1 cellular context compared by ENCODE assay signal in the genomic region with DNA sequence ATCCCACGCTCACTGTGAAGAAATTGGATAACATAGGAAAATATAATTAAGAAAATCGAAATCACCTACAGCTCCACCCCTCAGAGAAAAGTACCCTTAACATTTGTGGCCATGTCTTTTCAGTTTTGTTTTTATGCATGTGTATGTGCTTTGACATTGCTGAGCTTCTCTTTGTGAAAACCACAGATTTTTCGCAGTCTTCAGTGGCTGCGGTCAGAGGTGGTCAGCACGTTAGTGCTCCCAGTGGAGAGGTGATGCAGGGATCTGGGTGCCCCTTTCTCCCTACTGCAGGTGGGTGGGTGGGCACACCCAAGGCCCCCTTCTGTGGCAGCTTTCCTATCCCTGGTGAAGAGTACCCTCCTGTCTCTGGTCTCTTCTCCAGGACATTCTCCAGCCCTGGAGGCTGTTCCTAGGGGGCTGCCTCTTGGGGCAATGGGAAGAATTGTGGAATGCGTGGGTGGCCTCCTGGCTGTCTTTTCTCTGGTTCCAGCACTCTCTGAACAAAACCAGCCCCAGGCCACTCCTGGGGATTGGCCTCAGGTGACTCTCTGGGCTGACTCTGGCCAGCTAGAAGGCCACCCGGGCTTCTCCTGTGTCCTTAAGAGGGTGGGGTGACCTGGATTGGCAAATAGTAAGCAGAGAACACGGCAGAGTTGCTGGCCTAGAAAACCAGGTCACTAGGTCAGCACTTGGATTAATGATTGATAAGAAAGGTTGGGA.
TF ChIP-seq lines count a peak whose summit lies in the region.

No MANE protein-coding gene starts in this region.

TF ChIP-seq in HepG2, 621 proteins besides CTCF, POLR2A, EP300 and RAD21 (continued from another document and continues in another):
- TF ChIP-seq, protein P1, sequence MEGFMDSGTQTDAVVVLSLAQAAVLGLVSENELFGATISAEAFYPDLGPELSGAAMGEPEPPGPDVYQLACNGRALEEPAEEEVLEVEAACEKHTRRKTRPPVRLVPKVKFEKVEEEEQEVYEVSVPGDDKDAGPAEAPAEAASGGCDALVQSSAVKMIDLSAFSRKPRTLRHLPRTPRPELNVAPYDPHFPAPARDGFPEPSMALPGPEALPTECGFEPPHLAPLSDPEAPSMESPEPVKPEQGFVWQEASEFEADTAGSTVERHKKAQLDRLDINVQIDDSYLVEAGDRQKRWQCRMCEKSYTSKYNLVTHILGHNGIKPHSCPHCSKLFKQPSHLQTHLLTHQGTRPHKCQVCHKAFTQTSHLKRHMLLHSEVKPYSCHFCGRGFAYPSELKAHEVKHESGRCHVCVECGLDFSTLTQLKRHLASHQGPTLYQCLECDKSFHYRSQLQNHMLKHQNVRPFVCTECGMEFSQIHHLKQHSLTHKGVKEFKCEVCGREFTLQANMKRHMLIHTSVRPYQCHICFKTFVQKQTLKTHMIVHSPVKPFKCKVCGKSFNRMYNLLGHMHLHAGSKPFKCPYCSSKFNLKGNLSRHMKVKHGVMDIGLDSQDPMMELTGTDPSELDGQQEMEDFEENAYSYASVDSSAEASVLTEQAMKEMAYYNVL (CRISPR knock-in tag; IDR thresholded peaks at IDR 0.05; ENCODE audit: borderline replicate concordance), result peak; percentile 53; the same call in 1 of the 2 replicates
- TF ChIP-seq, protein P2, sequence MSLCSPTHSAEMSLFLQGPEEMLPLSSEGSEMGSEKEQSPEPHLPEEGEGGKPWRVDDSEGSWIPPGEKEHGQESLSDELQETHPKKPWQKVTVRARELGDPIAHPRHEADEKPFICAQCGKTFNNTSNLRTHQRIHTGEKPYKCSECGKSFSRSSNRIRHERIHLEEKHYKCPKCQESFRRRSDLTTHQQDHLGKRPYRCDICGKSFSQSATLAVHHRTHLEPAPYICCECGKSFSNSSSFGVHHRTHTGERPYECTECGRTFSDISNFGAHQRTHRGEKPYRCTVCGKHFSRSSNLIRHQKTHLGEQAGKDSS (CRISPR knock-in tag; IDR thresholded peaks at IDR 0.05; ENCODE audit: borderline replicate concordance, low read depth), result 0 out of 2 replicates have a peak, but pooled peaks have one; percentile 30
- TF ChIP-seq SETDB1 (CRISPR knock-in tag; IDR thresholded peaks at IDR 0.05; ENCODE audit: borderline replicate concordance) (no peak), ZNF619 (CRISPR knock-in tag; IDR thresholded peaks at IDR 0.05) (no peak), SATB2 (CRISPR knock-in tag; IDR thresholded peaks at IDR 0.05) (no peak), SRSF9 (IDR thresholded peaks at IDR 0.05; ENCODE audit: borderline replicate concordance, insufficient read depth, low read depth, low read length, poor library complexity, severe bottlenecking) (no peak), U2AF2 (IDR thresholded peaks at IDR 0.05; ENCODE audit: low read depth, low read length) (no peak), HNRNPUL1 (IDR thresholded peaks at IDR 0.05; ENCODE audit: low read depth, low read length) (no peak), POLR2AphosphoS5 (IDR thresholded peaks at IDR 0.05; ENCODE audit: low read depth, low read length) (no peak), NR3C1 (CRISPR knock-in tag; IDR thresholded peaks at IDR 0.05) (no peak), RFX3 (CRISPR knock-in tag; IDR thresholded peaks at IDR 0.05) (no peak), KLF6 (CRISPR knock-in tag; IDR thresholded peaks at IDR 0.05) (no peak), SP2 (CRISPR knock-in tag; IDR thresholded peaks at IDR 0.05) (no peak), ZNF607 (CRISPR knock-in tag; IDR thresholded peaks at IDR 0.05; ENCODE audit: borderline replicate concordance) (peak; percentile 47; the same call in 1 of the 2 replicates), ZNF570 (CRISPR knock-in tag; IDR thresholded peaks at IDR 0.05; ENCODE audit: borderline replicate concordance) (no peak), ZNF75D (CRISPR knock-in tag; IDR thresholded peaks at IDR 0.05; ENCODE audit: borderline replicate concordance) (no peak), KLF9 (CRISPR knock-in tag; IDR thresholded peaks at IDR 0.05; ENCODE audit: low read depth) (no peak), TRIM24 (CRISPR knock-in tag; IDR thresholded peaks at IDR 0.05) (no peak), ZBTB38 (CRISPR knock-in tag; IDR thresholded peaks at IDR 0.05) (0 out of 2 replicates have a peak, but pooled peaks have one; percentile 19), TARDBP (CRISPR knock-in tag; IDR thresholded peaks at IDR 0.05) (peak; percentile 88), PITX1 (CRISPR knock-in tag; IDR thresholded peaks at IDR 0.05) (peak; percentile 77; the same call in 1 of the 2 replicates), ZNF282 (IDR thresholded peaks at IDR 0.05; ENCODE audit: partially characterized antibody) (no peak), GATAD2A (CRISPR knock-in tag; IDR thresholded peaks at IDR 0.05) (peak; percentile 85), ZNF30 (CRISPR knock-in tag; IDR thresholded peaks at IDR 0.05) (no peak), CHD2 (IDR thresholded peaks at IDR 0.05; ENCODE audit: low read depth, low read length) (no peak), ZNF775 (CRISPR knock-in tag; IDR thresholded peaks at IDR 0.05; ENCODE audit: borderline replicate concordance) (no peak), MED13 (CRISPR knock-in tag; IDR thresholded peaks at IDR 0.05) (no peak), ZNF850 (CRISPR knock-in tag; conservative IDR thresholded peaks at IDR 0.05) (no peak), ZNF343 (CRISPR knock-in tag; IDR thresholded peaks at IDR 0.05) (no peak), LCORL (IDR thresholded peaks at IDR 0.05) (no peak), LCORL (CRISPR knock-in tag; IDR thresholded peaks at IDR 0.05) (peak; percentile 50)
- TF ChIP-seq, protein P3, sequence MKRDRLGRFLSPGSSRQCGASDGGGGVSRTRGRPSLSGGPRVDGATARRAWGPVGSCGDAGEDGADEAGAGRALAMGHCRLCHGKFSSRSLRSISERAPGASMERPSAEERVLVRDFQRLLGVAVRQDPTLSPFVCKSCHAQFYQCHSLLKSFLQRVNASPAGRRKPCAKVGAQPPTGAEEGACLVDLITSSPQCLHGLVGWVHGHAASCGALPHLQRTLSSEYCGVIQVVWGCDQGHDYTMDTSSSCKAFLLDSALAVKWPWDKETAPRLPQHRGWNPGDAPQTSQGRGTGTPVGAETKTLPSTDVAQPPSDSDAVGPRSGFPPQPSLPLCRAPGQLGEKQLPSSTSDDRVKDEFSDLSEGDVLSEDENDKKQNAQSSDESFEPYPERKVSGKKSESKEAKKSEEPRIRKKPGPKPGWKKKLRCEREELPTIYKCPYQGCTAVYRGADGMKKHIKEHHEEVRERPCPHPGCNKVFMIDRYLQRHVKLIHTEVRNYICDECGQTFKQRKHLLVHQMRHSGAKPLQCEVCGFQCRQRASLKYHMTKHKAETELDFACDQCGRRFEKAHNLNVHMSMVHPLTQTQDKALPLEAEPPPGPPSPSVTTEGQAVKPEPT (CRISPR knock-in tag; IDR thresholded peaks at IDR 0.05; ENCODE audit: low read depth), result no peak
- TF ChIP-seq, protein P4, sequence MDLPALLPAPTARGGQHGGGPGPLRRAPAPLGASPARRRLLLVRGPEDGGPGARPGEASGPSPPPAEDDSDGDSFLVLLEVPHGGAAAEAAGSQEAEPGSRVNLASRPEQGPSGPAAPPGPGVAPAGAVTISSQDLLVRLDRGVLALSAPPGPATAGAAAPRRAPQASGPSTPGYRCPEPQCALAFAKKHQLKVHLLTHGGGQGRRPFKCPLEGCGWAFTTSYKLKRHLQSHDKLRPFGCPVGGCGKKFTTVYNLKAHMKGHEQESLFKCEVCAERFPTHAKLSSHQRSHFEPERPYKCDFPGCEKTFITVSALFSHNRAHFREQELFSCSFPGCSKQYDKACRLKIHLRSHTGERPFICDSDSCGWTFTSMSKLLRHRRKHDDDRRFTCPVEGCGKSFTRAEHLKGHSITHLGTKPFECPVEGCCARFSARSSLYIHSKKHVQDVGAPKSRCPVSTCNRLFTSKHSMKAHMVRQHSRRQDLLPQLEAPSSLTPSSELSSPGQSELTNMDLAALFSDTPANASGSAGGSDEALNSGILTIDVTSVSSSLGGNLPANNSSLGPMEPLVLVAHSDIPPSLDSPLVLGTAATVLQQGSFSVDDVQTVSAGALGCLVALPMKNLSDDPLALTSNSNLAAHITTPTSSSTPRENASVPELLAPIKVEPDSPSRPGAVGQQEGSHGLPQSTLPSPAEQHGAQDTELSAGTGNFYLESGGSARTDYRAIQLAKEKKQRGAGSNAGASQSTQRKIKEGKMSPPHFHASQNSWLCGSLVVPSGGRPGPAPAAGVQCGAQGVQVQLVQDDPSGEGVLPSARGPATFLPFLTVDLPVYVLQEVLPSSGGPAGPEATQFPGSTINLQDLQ (CRISPR knock-in tag; IDR thresholded peaks at IDR 0.05), result no peak
- TF ChIP-seq, protein P5, sequence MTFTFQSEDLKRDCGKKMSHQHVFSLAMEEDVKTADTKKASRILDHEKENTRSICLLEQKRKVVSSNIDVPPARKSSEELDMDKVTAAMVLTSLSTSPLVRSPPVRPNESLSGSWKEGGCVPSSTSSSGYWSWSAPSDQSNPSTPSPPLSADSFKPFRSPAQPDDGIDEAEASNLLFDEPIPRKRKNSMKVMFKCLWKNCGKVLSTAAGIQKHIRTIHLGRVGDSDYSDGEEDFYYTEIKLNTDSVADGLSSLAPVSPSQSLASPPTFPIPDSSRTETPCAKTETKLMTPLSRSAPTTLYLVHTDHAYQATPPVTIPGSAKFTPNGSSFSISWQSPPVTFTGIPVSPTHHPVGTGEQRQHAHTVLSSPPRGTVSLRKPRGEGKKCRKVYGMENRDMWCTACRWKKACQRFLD (CRISPR knock-in tag; IDR thresholded peaks at IDR 0.05; ENCODE audit: borderline replicate concordance), result no peak
- TF ChIP-seq, protein P6, sequence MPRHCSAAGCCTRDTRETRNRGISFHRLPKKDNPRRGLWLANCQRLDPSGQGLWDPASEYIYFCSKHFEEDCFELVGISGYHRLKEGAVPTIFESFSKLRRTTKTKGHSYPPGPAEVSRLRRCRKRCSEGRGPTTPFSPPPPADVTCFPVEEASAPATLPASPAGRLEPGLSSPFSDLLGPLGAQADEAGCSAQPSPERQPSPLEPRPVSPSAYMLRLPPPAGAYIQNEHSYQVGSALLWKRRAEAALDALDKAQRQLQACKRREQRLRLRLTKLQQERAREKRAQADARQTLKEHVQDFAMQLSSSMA (CRISPR knock-in tag; IDR thresholded peaks at IDR 0.05), result no peak
- TF ChIP-seq, protein P7, sequence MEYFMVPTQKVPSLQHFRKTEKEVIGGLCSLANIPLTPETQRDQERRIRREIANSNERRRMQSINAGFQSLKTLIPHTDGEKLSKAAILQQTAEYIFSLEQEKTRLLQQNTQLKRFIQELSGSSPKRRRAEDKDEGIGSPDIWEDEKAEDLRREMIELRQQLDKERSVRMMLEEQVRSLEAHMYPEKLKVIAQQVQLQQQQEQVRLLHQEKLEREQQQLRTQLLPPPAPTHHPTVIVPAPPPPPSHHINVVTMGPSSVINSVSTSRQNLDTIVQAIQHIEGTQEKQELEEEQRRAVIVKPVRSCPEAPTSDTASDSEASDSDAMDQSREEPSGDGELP (IDR thresholded peaks at IDR 0.05; ENCODE audit: borderline replicate concordance, low read depth), result peak; percentile 49; the same call in 1 of the 2 replicates
- TF ChIP-seq, protein P8, sequence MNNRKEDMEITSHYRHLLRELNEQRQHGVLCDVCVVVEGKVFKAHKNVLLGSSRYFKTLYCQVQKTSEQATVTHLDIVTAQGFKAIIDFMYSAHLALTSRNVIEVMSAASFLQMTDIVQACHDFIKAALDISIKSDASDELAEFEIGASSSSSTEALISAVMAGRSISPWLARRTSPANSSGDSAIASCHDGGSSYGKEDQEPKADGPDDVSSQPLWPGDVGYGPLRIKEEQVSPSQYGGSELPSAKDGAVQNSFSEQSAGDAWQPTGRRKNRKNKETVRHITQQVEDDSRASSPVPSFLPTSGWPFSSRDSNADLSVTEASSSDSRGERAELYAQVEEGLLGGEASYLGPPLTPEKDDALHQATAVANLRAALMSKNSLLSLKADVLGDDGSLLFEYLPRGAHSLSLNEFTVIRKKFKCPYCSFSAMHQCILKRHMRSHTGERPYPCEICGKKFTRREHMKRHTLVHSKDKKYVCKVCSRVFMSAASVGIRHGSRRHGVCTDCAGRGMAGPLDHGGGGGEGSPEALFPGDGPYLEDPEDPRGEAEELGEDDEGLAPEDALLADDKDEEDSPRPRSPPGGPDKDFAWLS (CRISPR knock-in tag; IDR thresholded peaks at IDR 0.05; ENCODE audit: borderline replicate concordance), result no peak
- TF ChIP-seq, protein P9, sequence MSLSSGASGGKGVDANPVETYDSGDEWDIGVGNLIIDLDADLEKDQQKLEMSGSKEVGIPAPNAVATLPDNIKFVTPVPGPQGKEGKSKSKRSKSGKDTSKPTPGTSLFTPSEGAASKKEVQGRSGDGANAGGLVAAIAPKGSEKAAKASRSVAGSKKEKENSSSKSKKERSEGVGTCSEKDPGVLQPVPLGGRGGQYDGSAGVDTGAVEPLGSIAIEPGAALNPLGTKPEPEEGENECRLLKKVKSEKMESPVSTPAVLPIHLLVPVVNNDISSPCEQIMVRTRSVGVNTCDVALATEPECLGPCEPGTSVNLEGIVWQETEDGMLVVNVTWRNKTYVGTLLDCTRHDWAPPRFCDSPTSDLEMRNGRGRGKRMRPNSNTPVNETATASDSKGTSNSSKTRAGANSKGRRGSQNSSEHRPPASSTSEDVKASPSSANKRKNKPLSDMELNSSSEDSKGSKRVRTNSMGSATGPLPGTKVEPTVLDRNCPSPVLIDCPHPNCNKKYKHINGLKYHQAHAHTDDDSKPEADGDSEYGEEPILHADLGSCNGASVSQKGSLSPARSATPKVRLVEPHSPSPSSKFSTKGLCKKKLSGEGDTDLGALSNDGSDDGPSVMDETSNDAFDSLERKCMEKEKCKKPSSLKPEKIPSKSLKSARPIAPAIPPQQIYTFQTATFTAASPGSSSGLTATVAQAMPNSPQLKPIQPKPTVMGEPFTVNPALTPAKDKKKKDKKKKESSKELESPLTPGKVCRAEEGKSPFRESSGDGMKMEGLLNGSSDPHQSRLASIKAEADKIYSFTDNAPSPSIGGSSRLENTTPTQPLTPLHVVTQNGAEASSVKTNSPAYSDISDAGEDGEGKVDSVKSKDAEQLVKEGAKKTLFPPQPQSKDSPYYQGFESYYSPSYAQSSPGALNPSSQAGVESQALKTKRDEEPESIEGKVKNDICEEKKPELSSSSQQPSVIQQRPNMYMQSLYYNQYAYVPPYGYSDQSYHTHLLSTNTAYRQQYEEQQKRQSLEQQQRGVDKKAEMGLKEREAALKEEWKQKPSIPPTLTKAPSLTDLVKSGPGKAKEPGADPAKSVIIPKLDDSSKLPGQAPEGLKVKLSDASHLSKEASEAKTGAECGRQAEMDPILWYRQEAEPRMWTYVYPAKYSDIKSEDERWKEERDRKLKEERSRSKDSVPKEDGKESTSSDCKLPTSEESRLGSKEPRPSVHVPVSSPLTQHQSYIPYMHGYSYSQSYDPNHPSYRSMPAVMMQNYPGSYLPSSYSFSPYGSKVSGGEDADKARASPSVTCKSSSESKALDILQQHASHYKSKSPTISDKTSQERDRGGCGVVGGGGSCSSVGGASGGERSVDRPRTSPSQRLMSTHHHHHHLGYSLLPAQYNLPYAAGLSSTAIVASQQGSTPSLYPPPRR (CRISPR knock-in tag; IDR thresholded peaks at IDR 0.05; ENCODE audit: borderline replicate concordance), result peak; percentile 70; the same call in 1 of the 2 replicates
